Comparison of ENCODE assay signal across 1 cellular context in genomic region chr2:73736855-73737779, GRCh38.
TF ChIP-seq lines count a peak whose summit lies in the region.

Gene TPRKB, minus strand, starts transcription at chr2:73737345. Its CDS starts 2,776 bp downstream, at chr2:73734569.

TF ChIP-seq in H1, 55 proteins besides CTCF, POLR2A, EP300 and RAD21 (continued from another document):
- no peak for TF ChIP-seq HDAC2 (IDR thresholded peaks at IDR 0.05; ENCODE audit: borderline replicate concordance in 1 of 2, low read depth in 2 of 2, low read length in 2 of 2)
- peak; percentile 72; the same call in 1 of the 2 replicates for TF ChIP-seq YY1 (IDR thresholded peaks at IDR 0.05; ENCODE audit: low read depth, low read length)
- TF ChIP-seq SP4 (IDR thresholded peaks at IDR 0.05; ENCODE audit: low read length) = no peak
- TF ChIP-seq KDM4A (IDR thresholded peaks at IDR 0.05; ENCODE audit: low read depth, low read length, severe bottlenecking) = peak; percentile 81
- no peak for TF ChIP-seq CBX5 (IDR thresholded peaks at IDR 0.05; ENCODE audit: low read depth, low read length)
- TF ChIP-seq RBBP5 (IDR thresholded peaks at IDR 0.05; ENCODE audit: borderline replicate concordance, low read depth, low read length) = no peak
- no peak for TF ChIP-seq SIRT6 (IDR thresholded peaks at IDR 0.05; ENCODE audit: low read length)
- no peak for TF ChIP-seq MAFK (IDR thresholded peaks at IDR 0.05; ENCODE audit: low read depth, low read length)
- peak; percentile 55 for TF ChIP-seq ASH2L (IDR thresholded peaks at IDR 0.05; ENCODE audit: low read length)
- no peak for TF ChIP-seq SAP30 (IDR thresholded peaks at IDR 0.05; ENCODE audit: insufficient read depth, insufficient replicate concordance, low read length)
- TF ChIP-seq NANOG (IDR thresholded peaks at IDR 0.05; ENCODE audit: insufficient read depth, low read depth, low read length, poor library complexity, severe bottlenecking) = no peak
- TF ChIP-seq JUND (IDR thresholded peaks at IDR 0.05; ENCODE audit: low read length) = no peak
- 0 out of 2 replicates have a peak, but pooled peaks have one; percentile 13 for TF ChIP-seq POLR2AphosphoS5 (IDR thresholded peaks at IDR 0.05; ENCODE audit: low read depth, low read length)
- TF ChIP-seq PHF8 (conservative IDR thresholded peaks at IDR 0.05; ENCODE audit: low read depth, low read length) = peak; percentile 83
- no peak for TF ChIP-seq SIX5 (IDR thresholded peaks at IDR 0.05; ENCODE audit: low read depth, low read length)
- TF ChIP-seq GABPA (IDR thresholded peaks at IDR 0.05; ENCODE audit: borderline replicate concordance, insufficient read depth, low read length) = peak; percentile 95
- TF ChIP-seq CHD2 (IDR thresholded peaks at IDR 0.05; ENCODE audit: low read length) = peak; percentile 65
- peak; percentile 96 for TF ChIP-seq EGR1 (IDR thresholded peaks at IDR 0.05; ENCODE audit: borderline replicate concordance, low read depth, low read length)
- 0 out of 2 replicates have a peak, but pooled peaks have one; percentile 42 for TF ChIP-seq TCF12 (IDR thresholded peaks at IDR 0.05; ENCODE audit: low read depth, low read length)
- TF ChIP-seq TBP (IDR thresholded peaks at IDR 0.05; ENCODE audit: low read depth, low read length) = peak; percentile 65
- no peak for TF ChIP-seq RFX5 (IDR thresholded peaks at IDR 0.05; ENCODE audit: borderline replicate concordance, low read depth, low read length)
- TF ChIP-seq SUZ12 (IDR thresholded peaks at IDR 0.05; ENCODE audit: low read length) = no peak
- TF ChIP-seq NRF1 (IDR thresholded peaks at IDR 0.05; ENCODE audit: low read depth, low read length) = no peak
- peak; percentile 84 for TF ChIP-seq TAF1 (IDR thresholded peaks at IDR 0.05; ENCODE audit: low read depth, low read length)
- TF ChIP-seq RNF2 (IDR thresholded peaks at IDR 0.05; ENCODE audit: borderline replicate concordance, low read depth, low read length, missing control alignments, poor library complexity, severe bottlenecking) = no peak
- TF ChIP-seq CREB1 (IDR thresholded peaks at IDR 0.05) = 0 out of 2 replicates have a peak, but pooled peaks have one; percentile 40
- no peak for TF ChIP-seq USF2 (IDR thresholded peaks at IDR 0.05; ENCODE audit: low read length)
- no peak for TF ChIP-seq SP2 (IDR thresholded peaks at IDR 0.05; ENCODE audit: low read length)
- no peak for TF ChIP-seq CHD1 (IDR thresholded peaks at IDR 0.05; ENCODE audit: low read depth, low read length)
- TF ChIP-seq ZNF274 (IDR thresholded peaks at IDR 0.05; ENCODE audit: borderline replicate concordance, extremely low read depth, low read length) = no peak
- TF ChIP-seq POU5F1 (IDR thresholded peaks at IDR 0.05; ENCODE audit: low read depth, low read length) = no peak
- no peak for TF ChIP-seq KDM1A (IDR thresholded peaks at IDR 0.05; ENCODE audit: borderline replicate concordance, low read length)
- TF ChIP-seq MAX (IDR thresholded peaks at IDR 0.05) = 0 out of 2 replicates have a peak, but pooled peaks have one; percentile 54
- TF ChIP-seq ATF3 (IDR thresholded peaks at IDR 0.05; ENCODE audit: insufficient read depth, low read depth, low read length) = no peak
- no peak for TF ChIP-seq HDAC6 (IDR thresholded peaks at IDR 0.05; ENCODE audit: low read depth, low read length)
- TF ChIP-seq TAF7 (optimal IDR thresholded peaks at IDR 0.05; ENCODE audit: borderline replicate concordance, low read depth, low read length) = peak; percentile 74
- TF ChIP-seq SIN3A (conservative IDR thresholded peaks at IDR 0.05 in 1 of 2, IDR thresholded peaks at IDR 0.05 in 1 of 2; ENCODE audit: low read depth in 1 of 2, low read length in 2 of 2) = peak; percentile 69 to 81; a peak in 1 of 4 replicates
- TF ChIP-seq EZH2 (IDR thresholded peaks at IDR 0.05; ENCODE audit: low read depth, low read length, severe bottlenecking) = no peak
- no peak for TF ChIP-seq BCL11A (IDR thresholded peaks at IDR 0.05; ENCODE audit: low read depth in 2 of 2, low read length in 2 of 2)
- TF ChIP-seq CEBPB (IDR thresholded peaks at IDR 0.05; ENCODE audit: low read depth, low read length) = 0 out of 2 replicates have a peak, but pooled peaks have one; percentile 0
- TF ChIP-seq KDM5A (IDR thresholded peaks at IDR 0.05; ENCODE audit: low read length) = peak; percentile 42; the same call in 1 of the 2 replicates
- no peak for TF ChIP-seq FOSL1 (IDR thresholded peaks at IDR 0.05; ENCODE audit: insufficient read depth, low read depth, low read length)
- TF ChIP-seq BACH1 (IDR thresholded peaks at IDR 0.05; ENCODE audit: low read length) = no peak
- no peak for TF ChIP-seq CTBP2 (IDR thresholded peaks at IDR 0.05; ENCODE audit: borderline replicate concordance, insufficient read depth, insufficient read length, low read length)
- no peak for TF ChIP-seq RXRA (IDR thresholded peaks at IDR 0.05; ENCODE audit: insufficient read depth, low read depth, low read length)
- TF ChIP-seq CHD7 (IDR thresholded peaks at IDR 0.05; ENCODE audit: insufficient replicate concordance, low read length) = no peak
- peak; percentile 28; the same call in 1 of the 2 replicates for TF ChIP-seq SRF (IDR thresholded peaks at IDR 0.05; ENCODE audit: low read depth, low read length)
- peak; percentile 91; the same call in 1 of the 2 replicates for TF ChIP-seq GTF2F1 (IDR thresholded peaks at IDR 0.05; ENCODE audit: borderline replicate concordance, low read depth, low read length)
- no peak for TF ChIP-seq CBX8 (IDR thresholded peaks at IDR 0.05; ENCODE audit: borderline replicate concordance, low read depth, low read length)
- no peak for TF ChIP-seq JUN (IDR thresholded peaks at IDR 0.05; ENCODE audit: low read depth, low read length)
- TF ChIP-seq ATF2 (IDR thresholded peaks at IDR 0.05; ENCODE audit: low read length) = peak; percentile 90
- no peak for TF ChIP-seq TEAD4 (IDR thresholded peaks at IDR 0.05; ENCODE audit: low read depth, low read length)
- TF ChIP-seq E2F6 (IDR thresholded peaks at IDR 0.05) = no peak
